3 cellular contexts compared by ENCODE assay signal in the genomic region with DNA sequence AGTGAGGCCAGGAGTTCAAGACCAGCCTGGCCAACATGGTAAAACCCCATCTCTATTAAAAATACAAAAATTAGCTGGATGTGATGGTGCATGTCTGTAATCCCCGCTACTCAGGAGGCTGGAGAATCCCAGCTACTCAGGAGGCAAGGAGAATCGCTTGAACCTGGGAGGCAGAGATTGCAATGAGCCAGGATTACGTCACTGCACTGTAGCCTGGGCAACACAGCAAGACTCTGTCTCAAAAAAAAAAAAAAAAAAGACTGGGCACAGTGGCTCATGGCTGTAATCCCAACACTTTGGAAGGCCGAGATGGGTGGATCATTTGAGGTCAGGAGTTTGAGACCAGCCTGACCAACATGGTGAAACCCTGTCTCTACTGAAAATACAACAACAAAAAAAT.
A peak's percentile ranks its signal among the peaks of the same experiment; 100 is the strongest.
TF ChIP-seq lines count a peak whose summit lies in the region.

No MANE protein-coding gene starts in this region.

TF ChIP-seq in HEK293, 187 proteins besides CTCF, POLR2A, EP300 and RAD21:
- peak; percentile 90 for TF ChIP-seq ZNF121 (tag by site-specific recombination; IDR thresholded peaks at IDR 0.05)

TF ChIP-seq in WTC11, 78 proteins besides CTCF, POLR2A, EP300 and RAD21:
- TF ChIP-seq ZNF121 (CRISPR knock-in tag; IDR thresholded peaks at IDR 0.05) = peak; percentile 92

TF ChIP-seq in HepG2, 621 proteins besides CTCF, POLR2A, EP300 and RAD21:
- TF ChIP-seq ZNF121 (CRISPR knock-in tag; IDR thresholded peaks at IDR 0.05) = peak; percentile 90
